In genomic region chr21:36487641-36488307, GRCh38 we compare ENCODE assay signal across 16 cellular contexts. TPM values are rescaled to one million over a fixed set of nuclear protein-coding genes. Genes with fewer than 3 reads are reported as not detected.
DNase-seq lines count a peak whose midpoint lies in the region; ATAC-seq, FAIRE-seq and TF ChIP-seq lines count a peak whose summit lies in the region.
"Had no signal": no experiment of that assay in that cellular context is flagged by ENCODE, and none has a peak within 500 bp of the region (broad histone marks: within the 10 kb centered on the region; RNA-seq: fewer than 3 reads in every experiment).

No MANE protein-coding gene starts in this region.

- BruUV-seq in HepG2 (replicated peaks; lab: Mats Ljungman, UMichigan): no TSS peak

- H3K9me3 ChIP-seq in GM23248 (ENCODE audit: low read depth) (no peaks in the 10 kb centered on the region), HepG2 (ENCODE audit: low read length) (no peaks in the 10 kb centered on the region), esophagus muscularis mucosa (no peaks in the 10 kb centered on the region)
- H3K9me3 ChIP-seq in naive thymus-derived CD4-positive, alpha-beta T cell (ENCODE audit: control insufficient read depth in 2 of 3, low read length in 3 of 3): no peaks in the 10 kb centered on the region
- H3K9me3 ChIP-seq: esophagus squamous epithelium had no signal

- peaks cover 0 to 6% (median 4%) of the 10 kb centered on the region in 5 donors for H3K27me3 Mint-ChIP-seq in naive thymus-derived CD4-positive, alpha-beta T cell

- TF ChIP-seq POLR2A in HepG2 (IDR thresholded peaks at IDR 0.05; ENCODE audit: insufficient read depth in 1 of 2, low read depth in 2 of 2, low read length in 2 of 2) (no peak), esophagus muscularis mucosa (IDR thresholded peaks at IDR 0.05; ENCODE audit: low read depth) (no peak)

- H3K36me3 ChIP-seq in GM23248 (ENCODE audit: low read depth): no peaks in the 10 kb centered on the region
- H3K36me3 ChIP-seq in HepG2 (replicated peaks in 1 of 2; ENCODE audit: control insufficient read depth in 1 of 2, insufficient read depth in 2 of 2, low read length in 2 of 2): no peaks in the 10 kb centered on the region
- H3K36me3 ChIP-seq in naive thymus-derived CD4-positive, alpha-beta T cell (ENCODE audit: control insufficient read depth in 2 of 3, insufficient read depth in 3 of 3, low read length in 3 of 3): no peaks in the 10 kb centered on the region
- H3K36me3 ChIP-seq in esophagus muscularis mucosa: no peaks in the 10 kb centered on the region
- H3K36me3 ChIP-seq: esophagus squamous epithelium had no signal

- CTCF ChIA-PET in HepG2 (lab: Yijun Ruan, JAX; ENCODE audit: low intra/inter-chr PET ratio, low total read pairs): no interaction called here
- CTCF ChIA-PET in naive thymus-derived CD4-positive, alpha-beta T cell (lab: Charles Lee): interaction anchor here (0.6 kb wide), 1 partner anchor 641 kb away, joined by 5 read pairs; no protein-coding TSS in a partner anchor

- no peak overlapping the region for H2AFZ ChIP-seq in GM23248
- H2AFZ ChIP-seq in HepG2 (ENCODE audit: low read length): no peak overlapping the region

- TF ChIP-seq EP300 in HepG2 (IDR thresholded peaks at IDR 0.05; ENCODE audit: low read depth in 2 of 2, low read length in 2 of 2) (no peak), HepG2 (CRISPR knock-in tag; IDR thresholded peaks at IDR 0.05; ENCODE audit: borderline replicate concordance) (no peak), esophagus muscularis mucosa (IDR thresholded peaks at IDR 0.05) (no peak)

- H3K9me3 Mint-ChIP-seq in naive thymus-derived CD4-positive, alpha-beta T cell: peaks cover 0 to 1% (median 0%) of the 10 kb centered on the region in 11 donors
- H3K9me3 Mint-ChIP-seq: CD8-positive, alpha-beta T cell had no signal

- no peaks in the 10 kb centered on the region for H3K79me2 ChIP-seq in GM23248 (ENCODE audit: insufficient read depth)
- H3K79me2 ChIP-seq in HepG2 (ENCODE audit: insufficient read depth, low read length): no peaks in the 10 kb centered on the region

- DNase-seq in GM23248: peak; percentile 17
- peak; percentile 74 for DNase-seq in NCI-H345 (lab: John Stamatoyannopoulos, UW)
- DNase-seq in astrocyte of the cerebellum (ENCODE audit: low read depth): peak; percentile 39
- DNase-seq in HepG2 (ENCODE audit: low spot score): no peak
- no peak for DNase-seq in NCI-H1694 (lab: John Stamatoyannopoulos, UW)
- no peak for DNase-seq in naive thymus-derived CD4-positive, alpha-beta T cell
- DNase-seq in esophagus muscularis mucosa (ENCODE audit: extremely low spot score): no peak
- DNase-seq: activated CD8-positive, alpha-beta memory T cell treated with anti-CD3 and anti-CD28 coated beads, Interleukin-2, amount 10 ng/mL, durations not matched to agents 7 days and 5 days; amniotic stem cell; CD8-positive, alpha-beta T cell; esophagus squamous epithelium; islet precursor cell; NK-92 treated with Interleukin-12 subunit alpha and Interleukin-12 subunit beta, amount 100 ng/mL, for 24 hours; stimulated activated CD4-positive, alpha-beta T cell treated with anti-CD3 and anti-CD28 coated beads, Interleukin-15, amount 100 ng/mL, for 24 hours had no signal

- H3K4me1 ChIP-seq in GM23248 (ENCODE audit: insufficient read depth): peaks cover 4% of the 10 kb centered on the region; the same call in 1 of the 2 replicates
- H3K4me1 ChIP-seq in HepG2 (ENCODE audit: insufficient read depth, low read length): peaks cover 25% of the 10 kb centered on the region
- H3K4me1 ChIP-seq in naive thymus-derived CD4-positive, alpha-beta T cell (ENCODE audit: control insufficient read depth in 2 of 2, insufficient read depth in 2 of 2, low read length in 2 of 2): no peaks in the 10 kb centered on the region
- H3K4me1 ChIP-seq in esophagus muscularis mucosa: no peaks in the 10 kb centered on the region

- no peak overlapping the region for H3K27ac ChIP-seq in GM23248
- no peak overlapping the region for H3K27ac ChIP-seq in HepG2 (ENCODE audit: extremely low read length, insufficient read depth, low read length)
- H3K27ac ChIP-seq in naive thymus-derived CD4-positive, alpha-beta T cell (ENCODE audit: low read depth, low read length): no peak overlapping the region
- no peak overlapping the region for H3K27ac ChIP-seq in esophagus muscularis mucosa (replicated peaks in 1 of 4)
- H3K27ac ChIP-seq: esophagus squamous epithelium had no signal

- no peaks in the 10 kb centered on the region for H3K36me3 Mint-ChIP-seq in naive thymus-derived CD4-positive, alpha-beta T cell
- H3K36me3 Mint-ChIP-seq: activated CD8-positive, alpha-beta memory T cell treated with anti-CD3 and anti-CD28 coated beads, Interleukin-2, amount 10 ng/mL, durations not matched to agents 7 days and 5 days; CD8-positive, alpha-beta T cell had no signal

- intact Hi-C loops in HepG2 (cut with micrococcal nuclease; ENCODE audit: unreplicated experiment): no loop called here
- intact Hi-C loops in naive thymus-derived CD4-positive, alpha-beta T cell (cut with micrococcal nuclease): no loop called here
- intact Hi-C loops in esophagus muscularis mucosa (cut with DNase I): no loop called here

- 71 to 73% methylated on average over 6 of the region's 6 CpGs for WGBS in GM23248 (ENCODE audit: low coverage in 1 of 2, low lambda C conversion rate in 2 of 2, missing lambda C conversion rate in 2 of 2), 2 experiments
- 3% methylated on average over 6 of the region's 6 CpGs for WGBS in HepG2 (ENCODE audit: low lambda C conversion rate)
- 56% methylated on average over 6 of the region's 6 CpGs for WGBS in esophagus muscularis mucosa

- in situ Hi-C loops in GM23248 (cut with MboI): no loop called here
- in situ Hi-C loops in astrocyte of the cerebellum (cut with HindIII; ENCODE audit: low sequenced_read_pairs): no loop called here
- in situ Hi-C loops in HepG2 (cut with HindIII; ENCODE audit: extremely low pct_ligation_motif_present, low pct_unique_long_range_greater_than_20kb): no loop called here

- H4K20me1 ChIP-seq in GM23248 (ENCODE audit: insufficient read depth) (no peaks in the 10 kb centered on the region), HepG2 (ENCODE audit: insufficient read depth, low read length) (no peaks in the 10 kb centered on the region)

- H3K4me2 ChIP-seq in GM23248 (ENCODE audit: unreplicated experiment): no peak overlapping the region
- no peak overlapping the region for H3K4me2 ChIP-seq in HepG2 (ENCODE audit: low read depth, low read length)

- H3K4me3 Mint-ChIP-seq in naive thymus-derived CD4-positive, alpha-beta T cell: no peak overlapping the region
- H3K4me3 Mint-ChIP-seq: activated CD8-positive, alpha-beta memory T cell treated with anti-CD3 and anti-CD28 coated beads, Interleukin-2, amount 10 ng/mL, durations not matched to agents 7 days and 5 days; CD8-positive, alpha-beta T cell had no signal

- H3K27me3 ChIP-seq in GM23248 (replicated peaks; ENCODE audit: insufficient read depth) (no peaks in the 10 kb centered on the region), HepG2 (ENCODE audit: control insufficient read depth in 1 of 2, insufficient read depth in 2 of 2, low read length in 2 of 2) (no peaks in the 10 kb centered on the region), esophagus muscularis mucosa (peaks cover 0 to 4% (median 0%) of the 10 kb centered on the region in 4 donors)
- H3K27me3 ChIP-seq in naive thymus-derived CD4-positive, alpha-beta T cell (ENCODE audit: control insufficient read depth in 2 of 2, insufficient read depth in 2 of 2, low read length in 2 of 2): no peaks in the 10 kb centered on the region
- H3K27me3 ChIP-seq: esophagus squamous epithelium had no signal

- H3K4me1 Mint-ChIP-seq in naive thymus-derived CD4-positive, alpha-beta T cell: peaks cover 0 to 2% (median 0%) of the 10 kb centered on the region in 7 donors
- H3K4me1 Mint-ChIP-seq: activated CD8-positive, alpha-beta memory T cell treated with anti-CD3 and anti-CD28 coated beads, Interleukin-2, amount 10 ng/mL, durations not matched to agents 7 days and 5 days had no signal

- H3K9ac ChIP-seq in GM23248: no peak overlapping the region
- H3K9ac ChIP-seq in HepG2 (ENCODE audit: insufficient read depth, low read depth, low read length): no peak overlapping the region

- FAIRE-seq in HepG2 (lab: Jason Lieb, UNC): no peak

- H3K4me3 ChIP-seq in GM23248 (no peak overlapping the region), astrocyte of the cerebellum (ENCODE audit: low read depth, low read length) (no peak overlapping the region), HepG2 (replicated peaks in 1 of 3; ENCODE audit: insufficient read depth in 1 of 3, low read depth in 2 of 3, low read length in 3 of 3) (no peak overlapping the region), esophagus muscularis mucosa (no peak overlapping the region)
- no peak overlapping the region for H3K4me3 ChIP-seq in naive thymus-derived CD4-positive, alpha-beta T cell (ENCODE audit: low read length)
- H3K4me3 ChIP-seq: esophagus squamous epithelium had no signal

- no peak for TF ChIP-seq RAD21 in HepG2 (CRISPR knock-in tag; IDR thresholded peaks at IDR 0.05)

- H3K27ac Mint-ChIP-seq in naive thymus-derived CD4-positive, alpha-beta T cell: peak overlapping the region in 1 of 9 donors; percentile 86
- H3K27ac Mint-ChIP-seq: activated CD8-positive, alpha-beta memory T cell treated with anti-CD3 and anti-CD28 coated beads, Interleukin-2, amount 10 ng/mL, durations not matched to agents 7 days and 5 days; CD8-positive, alpha-beta T cell had no signal

- H3F3A ChIP-seq in GM23248 (ENCODE audit: insufficient read depth): 0 out of 2 replicates have a peak, but pooled peaks cover 11% of the 10 kb centered on the region

- POLR2A ChIA-PET in HepG2 (lab: Yijun Ruan, JAX): no interaction called here
- POLR2A ChIA-PET in naive thymus-derived CD4-positive, alpha-beta T cell (lab: Charles Lee): no interaction called here

- ATAC-seq in HepG2: peak; percentile 45; the same call in 1 of the 3 replicates
- no peak for ATAC-seq in naive thymus-derived CD4-positive, alpha-beta T cell
- ATAC-seq in HG03469 (IDR thresholded peaks at IDR 0.05; ENCODE audit: unreplicated experiment): no peak
- ATAC-seq: activated CD8-positive, alpha-beta memory T cell treated with anti-CD3 and anti-CD28 coated beads, Interleukin-2, amount 10 ng/mL, durations not matched to agents 7 days and 5 days; CD8-positive, alpha-beta T cell had no signal

- no peaks in the 10 kb centered on the region for H3K9me2 ChIP-seq in GM23248 (ENCODE audit: insufficient read depth)

- TF ChIP-seq CTCF in astrocyte of the cerebellum (IDR thresholded peaks at IDR 0.05; ENCODE audit: low read depth, low read length, missing control alignments) (no peak), HepG2 (CRISPR knock-in tag; IDR thresholded peaks at IDR 0.05) (peak; percentile 7; the same call in 1 of the 2 replicates), esophagus muscularis mucosa (IDR thresholded peaks at IDR 0.05) (no peak)

RNA-seq across cellular contexts. Expression of gene CLDN14, which starts 7.9 kb away (rescaled TPM):
- total RNA-seq in GM23248 (2014; rRNA removed; shearing (Covaris generic)): 0.51 TPM in 1 of 2 replicates, not detected in the other
- polyA plus RNA-seq in GM23248 (2016; fragmentation: Nextera tagmentation; extraction: Ambion mirVana) (0.28 TPM in 1 of 2 replicates, not detected in the other), HepG2 (2011; rRNA removed) (1.4 and 3.7 TPM in 2 replicates)
- total RNA-seq in HepG2 (2016; rRNA removed; fragmentation: Illumina TruSeq; extraction: Trizol) (0.77 and 1.1 TPM in 2 replicates), esophagus muscularis mucosa (not detected)
- total RNA-seq in HepG2 (2016; cell fraction: cytosol; rRNA removed; fragmentation: Illumina TruSeq; extraction: Trizol; ENCODE audit: low read depth): 0.71 and 1.1 TPM in 2 replicates
- total RNA-seq in HepG2 (2016; cell fraction: insoluble cytoplasmic fraction; rRNA removed; fragmentation: Illumina TruSeq; extraction: Trizol): 0.85 and 1.2 TPM in 2 replicates
- 1.3 and 1.5 TPM in 2 replicates for total RNA-seq in HepG2 (2016; cell fraction: membrane; rRNA removed; fragmentation: Illumina TruSeq; extraction: Trizol)
- total RNA-seq in HepG2 (2016; cell fraction: nucleus; rRNA removed; fragmentation: Illumina TruSeq; extraction: Trizol): 1.1 and 1.3 TPM in 2 replicates
- polyA plus RNA-seq in HepG2 (2011; cell fraction: cytosol; rRNA removed): 2.5 and 2.9 TPM in 2 replicates
- polyA plus RNA-seq in HepG2 (2011; cell fraction: nucleus; rRNA removed): 4.2 and 6.3 TPM in 2 replicates
- polyA plus RNA-seq in HepG2 (2012): 3.3 and 6.2 TPM in 2 replicates
- 0.24 and 0.27 TPM in 2 replicates for polyA plus RNA-seq in HepG2 (2016; cell fraction: cytosol; fragmentation: Illumina TruSeq; extraction: Trizol; ENCODE audit: low read depth)
- 0.56 and 0.57 TPM in 2 replicates for polyA plus RNA-seq in HepG2 (2016; cell fraction: insoluble cytoplasmic fraction; fragmentation: Illumina TruSeq; extraction: Trizol; ENCODE audit: low read depth)
- polyA plus RNA-seq in HepG2 (2016; cell fraction: membrane; fragmentation: Illumina TruSeq; extraction: Trizol; ENCODE audit: low read depth): 0.61 and 0.64 TPM in 2 replicates
- 1.1 and 1.4 TPM in 2 replicates for polyA plus RNA-seq in HepG2 (2016; cell fraction: nucleus; fragmentation: Illumina TruSeq; extraction: Trizol; ENCODE audit: insufficient read depth, low read depth)
- polyA minus RNA-seq in HepG2 (2011; rRNA and poly(A)+ RNA removed; ENCODE audit: low replicate concordance): 5.6 TPM in 1 of 2 replicates, not detected in the other
- 1.1 and 2.0 TPM in 2 replicates for polyA minus RNA-seq in HepG2 (2011; cell fraction: cytosol; rRNA and poly(A)+ RNA removed)
- polyA minus RNA-seq in HepG2 (2011; cell fraction: nucleus; rRNA and poly(A)+ RNA removed): 2.8 and 5.1 TPM in 2 replicates
- total RNA-seq in naive thymus-derived CD4-positive, alpha-beta T cell: not detected
- not detected for polyA plus RNA-seq in naive thymus-derived CD4-positive, alpha-beta T cell
- total RNA-seq: activated CD8-positive, alpha-beta memory T cell treated with anti-CD3 and anti-CD28 coated beads, Interleukin-2, amount 10 ng/mL, durations not matched to agents 7 days and 5 days; CD8-positive, alpha-beta T cell; esophagus squamous epithelium; LHCN-M2 had no signal

Comparison
In these comparisons a context has a peak if more than half of its experiments do, and no peak if none do; other contexts are left out.
1. DNase-seq: peak in GM23248 (single experiment), NCI-H345 (single experiment) and astrocyte of the cerebellum (single experiment); none in HepG2 (single experiment), NCI-H1694 (single experiment), naive thymus-derived CD4-positive, alpha-beta T cell (0 of 9) and esophagus muscularis mucosa (single experiment).